11 cellular contexts compared by ENCODE assay signal in genomic region chr16:27720731-27721547, GRCh38.
DNase-seq lines count a peak whose midpoint lies in the region; ATAC-seq and TF ChIP-seq lines count a peak whose summit lies in the region.
"Had no signal": no experiment of that assay in that cellular context is flagged by ENCODE, and none has a peak within 500 bp of the region (broad histone marks: within the 10 kb centered on the region; RNA-seq: fewer than 3 reads in every experiment).

No MANE protein-coding gene starts in this region.

- H3K9ac ChIP-seq in BLaER1: no peak overlapping the region; the same call in 1 of the 2 replicates

- H3K4me1 ChIP-seq in BLaER1 (peaks cover 82% of the 10 kb centered on the region), left ventricle myocardium inferior (peaks cover 19% of the 10 kb centered on the region)
- no peaks in the 10 kb centered on the region for H3K4me1 ChIP-seq in CD8-positive, alpha-beta T cell (ENCODE audit: insufficient read depth, low read length)

- no peaks in the 10 kb centered on the region for H4K20me1 ChIP-seq in BLaER1

- H3K36me3 ChIP-seq in BLaER1 (peaks cover 7% of the 10 kb centered on the region; the same call in 1 of the 2 replicates), left ventricle myocardium inferior (peaks cover 9% of the 10 kb centered on the region)
- no peaks in the 10 kb centered on the region for H3K36me3 ChIP-seq in CD8-positive, alpha-beta T cell (ENCODE audit: insufficient read depth, low read length)
- H3K36me3 ChIP-seq: thyroid gland had no signal

- intact Hi-C loops in left ventricle myocardium inferior (cut with micrococcal nuclease) (no loop called here), posterior cingulate gyrus (cut with DNase I) (loop anchor here (5.0 kb wide), 1 partner anchor 56 kb away; no protein-coding TSS in a partner anchor)
- intact Hi-C loops in CD8-positive, alpha-beta T cell (cut with DNase I, micrococcal nuclease): no loop called here

- H3K9me3 Mint-ChIP-seq in CD8-positive, alpha-beta T cell: no peaks in the 10 kb centered on the region

- peaks cover 52% of the 10 kb centered on the region for H3K36me3 Mint-ChIP-seq in CD8-positive, alpha-beta T cell

- peak overlapping the region; percentile 66 for H3K27ac ChIP-seq in BLaER1
- H3K27ac ChIP-seq in left ventricle myocardium inferior (replicated peaks): peak overlapping the region; percentile 81
- H3K27ac ChIP-seq in CD8-positive, alpha-beta T cell (ENCODE audit: low read depth, low read length): no peak overlapping the region

- H3K27ac Mint-ChIP-seq in CD8-positive, alpha-beta T cell: no peak overlapping the region

- no peak overlapping the region for H3K4me3 Mint-ChIP-seq in CD8-positive, alpha-beta T cell

- peak overlapping the region; percentile 69 for H3K4me2 ChIP-seq in BLaER1

- H3K9me3 ChIP-seq in BLaER1 (no peaks in the 10 kb centered on the region), left ventricle myocardium inferior (replicated peaks) (no peaks in the 10 kb centered on the region)
- H3K9me3 ChIP-seq in CD8-positive, alpha-beta T cell (ENCODE audit: low read length): no peaks in the 10 kb centered on the region
- H3K9me3 ChIP-seq: thyroid gland had no signal

- no peaks in the 10 kb centered on the region for H3K27me3 Mint-ChIP-seq in CD8-positive, alpha-beta T cell (ENCODE audit: low read depth)

- DNase-seq in amygdala (lab: John Stamatoyannopoulos, UW): peak in 43 of 56 donors; percentile 15 to 82 (median 48)
- DNase-seq in left ventricle myocardium inferior: peak; percentile 44
- DNase-seq in posterior cingulate gyrus: peak in 6 of 10 donors; percentile 42 to 88 (median 51)
- DNase-seq in activated T-cell treated with anti-CD3 and anti-CD28 coated beads, Interleukin-2, amount 50 U/mL, for 48 hours: no peak
- DNase-seq in HUDEP-2 (lab: John Stamatoyannopoulos, UW; ENCODE audit: unreplicated experiment in 76 of 76): no peak
- no peak for DNase-seq in CD8-positive, alpha-beta T cell
- no peak for DNase-seq in NCI-H2171 (lab: John Stamatoyannopoulos, UW)
- DNase-seq: activated CD4-positive, CD25-positive, alpha-beta regulatory T cell; SHP77 treated with DMSO at 0.1 percent for 48 hours had no signal

- no peaks in the 10 kb centered on the region for H3K4me1 Mint-ChIP-seq in CD8-positive, alpha-beta T cell (ENCODE audit: low read depth)

- no peak for ATAC-seq in CD8-positive, alpha-beta T cell

- H3K27me3 ChIP-seq in BLaER1 (no peaks in the 10 kb centered on the region), left ventricle myocardium inferior (ENCODE audit: low read depth) (no peaks in the 10 kb centered on the region)
- no peaks in the 10 kb centered on the region for H3K27me3 ChIP-seq in CD8-positive, alpha-beta T cell (ENCODE audit: insufficient read depth, low read length)
- H3K27me3 ChIP-seq: thyroid gland had no signal

- H3K4me3 ChIP-seq in BLaER1: no peak overlapping the region
- peak overlapping the region; percentile 12 for H3K4me3 ChIP-seq in left ventricle myocardium inferior
- H3K4me3 ChIP-seq in CD8-positive, alpha-beta T cell (ENCODE audit: low read depth, low read length): no peak overlapping the region
- H3K4me3 ChIP-seq: thyroid gland had no signal

- TF ChIP-seq CTCF in left ventricle myocardium inferior (IDR thresholded peaks at IDR 0.05; ENCODE audit: borderline replicate concordance): no peak
- TF ChIP-seq CTCF in CD8-positive, alpha-beta T cell (IDR thresholded peaks at IDR 0.05): no peak

- CTCF ChIA-PET in CD8-positive, alpha-beta T cell (lab: Charles Lee): interaction anchor here (1.3 kb wide), 1 partner anchor 15 kb away, joined by 3 read pairs; no protein-coding TSS in a partner anchor

- POLR2A ChIA-PET in CD8-positive, alpha-beta T cell (lab: Charles Lee): no interaction called here

Comparison
In these comparisons a context has a peak if more than half of its experiments do, and no peak if none do; other contexts are left out.
1. DNase-seq: peak in amygdala (43 of 56), left ventricle myocardium inferior (single experiment) and posterior cingulate gyrus (6 of 10); none in activated T-cell treated with anti-CD3 and anti-CD28 coated beads, Interleukin-2, amount 50 U/mL, for 48 hours (0 of 2), HUDEP-2 (0 of 76), CD8-positive, alpha-beta T cell (0 of 7) and NCI-H2171 (single experiment).